In genomic region chr10:45407542-45407941, GRCh38 we compare ENCODE assay signal across 1 cellular context.
TF ChIP-seq lines count a peak whose summit lies in the region.

No MANE protein-coding gene starts in this region.

TF ChIP-seq in GM23338, 12 proteins besides CTCF, POLR2A, EP300 and RAD21 (continued from another document):
- TF ChIP-seq ZNF114 (CRISPR knock-in tag; IDR thresholded peaks at IDR 0.05) (no peak), ZNF462 (CRISPR knock-in tag; IDR thresholded peaks at IDR 0.05) (no peak), REST (IDR thresholded peaks at IDR 0.05; ENCODE audit: unreplicated experiment) (no peak), ZNF331 (CRISPR knock-in tag; IDR thresholded peaks at IDR 0.05; ENCODE audit: low read depth) (no peak), EZH2 (IDR thresholded peaks at IDR 0.05; ENCODE audit: low read depth, unreplicated experiment) (no peak)
